9 cellular contexts compared by ENCODE assay signal in the genomic region with DNA sequence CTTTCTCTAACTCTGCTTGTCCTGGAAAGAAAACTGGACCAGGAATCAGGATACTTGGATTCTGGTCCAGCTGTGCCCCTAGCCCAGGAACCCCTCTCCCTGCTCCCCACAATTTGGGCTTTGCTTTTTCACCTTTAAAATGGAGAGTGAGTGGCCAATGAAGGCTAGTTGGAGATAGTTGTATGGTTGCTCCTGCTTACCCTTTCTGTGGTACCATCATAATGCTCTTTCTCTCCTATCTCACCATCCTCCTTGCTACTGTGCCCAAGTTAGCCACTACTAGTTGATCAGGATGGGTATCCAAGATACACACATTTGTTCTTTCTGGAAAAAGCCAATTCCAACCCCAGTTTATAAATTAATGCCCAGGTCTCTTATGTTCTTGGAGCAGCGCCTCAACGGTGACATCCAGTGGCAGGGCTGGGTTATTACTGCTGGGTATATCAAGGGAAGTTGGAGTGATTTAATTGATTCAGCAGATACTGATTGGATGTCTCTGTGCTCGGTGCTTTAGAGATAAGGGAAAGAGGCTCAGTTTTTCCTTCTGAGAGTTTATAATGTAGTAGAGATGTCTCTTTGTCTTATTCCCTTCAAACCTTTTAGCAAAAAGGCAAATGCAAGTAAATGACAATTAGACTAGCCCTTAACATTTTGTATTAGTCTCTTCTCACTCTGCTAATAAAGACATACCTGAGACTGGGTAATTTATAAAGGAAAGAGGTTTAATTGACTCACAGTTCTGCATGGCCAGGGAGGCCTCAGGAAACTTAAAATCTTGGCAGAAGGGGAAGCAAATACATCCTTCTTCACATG. TPM values are rescaled to one million over a fixed set of nuclear protein-coding genes. Genes with fewer than 3 reads are reported as not detected.
DNase-seq lines count a peak whose midpoint lies in the region; ATAC-seq, FAIRE-seq and TF ChIP-seq lines count a peak whose summit lies in the region.
"Had no signal": no experiment of that assay in that cellular context is flagged by ENCODE, and none has a peak within 500 bp of the region (broad histone marks: within the 10 kb centered on the region; RNA-seq: fewer than 3 reads in every experiment).

No MANE protein-coding gene starts in this region.

- no peak overlapping the region for H3K27ac ChIP-seq in CD8-positive, alpha-beta memory T cell (ENCODE audit: low read depth, low read length)
- H3K27ac ChIP-seq in WERI-Rb-1 (no peak overlapping the region), mammary epithelial cell (ENCODE audit: insufficient read depth, low read depth, low read length) (no peak overlapping the region), kidney (ENCODE audit: low read depth in 2 of 2, low read length in 2 of 2) (no peak overlapping the region)

- BruUV-seq in mammary epithelial cell (replicated peaks; lab: Mats Ljungman, UMichigan): no TSS peak

- ATAC-seq in GM21423 (IDR thresholded peaks at IDR 0.05; ENCODE audit: unreplicated experiment): peak; percentile 66

- no peak overlapping the region for H2AFZ ChIP-seq in mammary epithelial cell (ENCODE audit: low read depth, low read length)

- H4K20me1 ChIP-seq in mammary epithelial cell (ENCODE audit: insufficient read depth, low read length): no peaks in the 10 kb centered on the region

- CTCF ChIA-PET in CD8-positive, alpha-beta memory T cell (lab: Charles Lee): interaction anchor here (0.8 to 1.4 kb wide), 4 partner anchors 10 to 164 kb away, joined by 3 to 6 read pairs (median 4); no protein-coding TSS in a partner anchor
- CTCF ChIA-PET in mammary epithelial cell (lab: Charles Lee; ENCODE audit: low non-redundant PET): no interaction called here

- H3K36me3 Mint-ChIP-seq in CD8-positive, alpha-beta memory T cell: peaks cover 12 to 85% (median 17%) of the 10 kb centered on the region in 3 donors

- H3K4me2 ChIP-seq in mammary epithelial cell (ENCODE audit: insufficient read depth, low read depth, low read length): no peak overlapping the region

- peak; percentile 44 to 69 (median 53) for DNase-seq in CD8-positive, alpha-beta memory T cell
- DNase-seq in NB4 (ENCODE audit: low read depth) (peak; percentile 71), WERI-Rb-1 (peak; percentile 63), mammary epithelial cell (peak; percentile 38), kidney (no peak), OCI-M2 (lab: John Stamatoyannopoulos, UW; ENCODE audit: unreplicated experiment) (no peak)
- peak; percentile 53 to 57 for DNase-seq in stimulated activated CD4-positive, alpha-beta T cell treated with anti-CD3 and anti-CD28 coated beads, Interleukin-2, amount 100 ng/mL, for 48 hours

- POLR2A ChIA-PET in CD8-positive, alpha-beta memory T cell (lab: Charles Lee): no interaction called here

- dilution Hi-C loops in mammary epithelial cell (cut with HindIII; ENCODE audit: low sequenced_read_pairs): no loop called here

- peaks cover 15% of the 10 kb centered on the region for H3K79me2 ChIP-seq in mammary epithelial cell (ENCODE audit: insufficient read depth, low read length)

- in situ Hi-C loops in mammary epithelial cell (cut with MboI; ENCODE audit: low sequenced_read_pairs in 2 of 2): loop anchor here in 1 of 2 donors (10.0 kb wide), 1 partner anchor 157 kb away; no protein-coding TSS in a partner anchor

- no peak overlapping the region for H3K4me3 ChIP-seq in CD8-positive, alpha-beta memory T cell (ENCODE audit: low read length)
- H3K4me3 ChIP-seq in NB4 (ENCODE audit: low read depth, low read length): no peak overlapping the region
- no peak overlapping the region for H3K4me3 ChIP-seq in WERI-Rb-1 (ENCODE audit: low read depth, low read length)
- H3K4me3 ChIP-seq in mammary epithelial cell (replicated peaks in 1 of 3; ENCODE audit: insufficient read depth in 1 of 3, low read depth in 2 of 3, low read length in 3 of 3): no peak overlapping the region
- H3K4me3 ChIP-seq in kidney (ENCODE audit: low read length in 2 of 2): no peak overlapping the region

- H3K27me3 Mint-ChIP-seq in CD8-positive, alpha-beta memory T cell: no peaks in the 10 kb centered on the region

- no peaks in the 10 kb centered on the region for H3K27me3 ChIP-seq in CD8-positive, alpha-beta memory T cell (ENCODE audit: insufficient read depth, low read length, poor library complexity, severe bottlenecking)
- H3K27me3 ChIP-seq in WERI-Rb-1 (ENCODE audit: insufficient read depth, low read depth, severe bottlenecking) (no peaks in the 10 kb centered on the region), mammary epithelial cell (ENCODE audit: insufficient read depth, low read length) (no peaks in the 10 kb centered on the region)

- TF ChIP-seq CTCF in NB4 (IDR thresholded peaks at IDR 0.05; ENCODE audit: low read depth, low read length): peak; percentile 79
- peak; percentile 65 for TF ChIP-seq CTCF in WERI-Rb-1 (IDR thresholded peaks at IDR 0.05; ENCODE audit: low read depth, low read length)
- TF ChIP-seq CTCF in mammary epithelial cell (conservative IDR thresholded peaks at IDR 0.05 in 1 of 2, IDR thresholded peaks at IDR 0.05 in 1 of 2; ENCODE audit: extremely low read depth in 1 of 2, insufficient read depth in 1 of 2, low read depth in 1 of 2, low read length in 2 of 2): peak; percentile 85 to 98
- TF ChIP-seq CTCF in kidney (IDR thresholded peaks at IDR 0.05; ENCODE audit: borderline replicate concordance, extremely low read depth, insufficient read depth): peak; percentile 76

- no peaks in the 10 kb centered on the region for H3K9me3 Mint-ChIP-seq in CD8-positive, alpha-beta memory T cell

- no peaks in the 10 kb centered on the region for H3K9me3 ChIP-seq in CD8-positive, alpha-beta memory T cell (ENCODE audit: low read length)
- H3K9me3 ChIP-seq in WERI-Rb-1 (ENCODE audit: severe bottlenecking): no peaks in the 10 kb centered on the region
- H3K9me3 ChIP-seq in mammary epithelial cell (replicated peaks; ENCODE audit: insufficient read depth, low read length): no peaks in the 10 kb centered on the region
- H3K9me3 ChIP-seq in kidney (ENCODE audit: control insufficient read depth in 1 of 2, low read length in 2 of 2): no peaks in the 10 kb centered on the region

- no peak for FAIRE-seq in kidney (lab: Jason Lieb, UNC)

- H3K4me3 Mint-ChIP-seq in CD8-positive, alpha-beta memory T cell: peak overlapping the region in 2 of 7 donors; percentile 1 to 62

- H3K4me1 ChIP-seq in CD8-positive, alpha-beta memory T cell (ENCODE audit: insufficient read depth, low read length): peaks cover 17% of the 10 kb centered on the region
- H3K4me1 ChIP-seq in mammary epithelial cell (ENCODE audit: insufficient read depth, low read length) (no peaks in the 10 kb centered on the region), kidney (ENCODE audit: control insufficient read depth in 1 of 2, insufficient read depth in 1 of 2, low read depth in 1 of 2, low read length in 2 of 2) (peaks cover 8 to 11% of the 10 kb centered on the region in 2 donors)

- intact Hi-C loops in mammary epithelial cell (cut with micrococcal nuclease): loop anchor here (1.0 to 2.0 kb wide), 3 partner anchors 45 to 162 kb away; a partner anchor contains a TSS
- intact Hi-C loops in kidney (cut with DNase I): loop anchor here (5.0 kb wide), 1 partner anchor 160 kb away; no protein-coding TSS in a partner anchor

- H3K27ac Mint-ChIP-seq in CD8-positive, alpha-beta memory T cell: peak overlapping the region; percentile 6 to 88 (median 59)

- peaks cover 30 to 46% (median 42%) of the 10 kb centered on the region in 3 donors for H3K4me1 Mint-ChIP-seq in CD8-positive, alpha-beta memory T cell

- no peak for TF ChIP-seq POLR2A in NB4 (IDR thresholded peaks at IDR 0.05; ENCODE audit: extremely low read depth, insufficient read length)

- H3K36me3 ChIP-seq in CD8-positive, alpha-beta memory T cell (ENCODE audit: insufficient read depth, low read length): peaks cover 25% of the 10 kb centered on the region
- H3K36me3 ChIP-seq in WERI-Rb-1: peaks cover 88% of the 10 kb centered on the region
- peaks cover 48% of the 10 kb centered on the region for H3K36me3 ChIP-seq in mammary epithelial cell (ENCODE audit: insufficient read depth, low read length)
- H3K36me3 ChIP-seq in kidney (ENCODE audit: control insufficient read depth in 1 of 2, insufficient read depth in 2 of 2, low read length in 2 of 2): peaks cover 36 to 53% of the 10 kb centered on the region in 2 donors

- 7% methylated on average over 3 of the region's 3 CpGs for WGBS in mammary epithelial cell (ENCODE audit: low coverage, missing lambda C conversion rate)

- H3K9ac ChIP-seq in mammary epithelial cell (ENCODE audit: insufficient read depth, low read length) (no peak overlapping the region), kidney (ENCODE audit: low read length in 2 of 2) (no peak overlapping the region)

RNA-seq across cellular contexts. Expression of a gene that starts 38.5 kb away (rescaled TPM):
- under 1 TPM in 1 of 2 experiments, not detected in 1; 0.18 TPM for total RNA-seq in CD8-positive, alpha-beta memory T cell
- 1.0 TPM for polyA plus RNA-seq in CD8-positive, alpha-beta memory T cell
- 1 to 10 TPM in 1 of 2 donors, under 1 TPM in 1; 0.64 to 2.5 TPM for total RNA-seq in mammary epithelial cell
- 1.4 TPM for polyA plus RNA-seq in mammary epithelial cell
- polyA minus RNA-seq in mammary epithelial cell: not detected
- 14.1 TPM for total RNA-seq in kidney
- 18.3 TPM for polyA plus RNA-seq in kidney (ENCODE audit: insufficient read depth, low read depth, low replicate concordance)
- total RNA-seq: T-helper 1 cell treated with Interleukin-12 subunit alpha and Interleukin-12 subunit beta and Interleukin-4 antibody, amounts not matched to agents 30 ng/mL and 1 ng/mL, for 36 hours had no signal

RNA-seq across cellular contexts. Expression of a gene that starts 46.6 kb away (rescaled TPM):
- 10 to 100 TPM; 47.7 to 52.7 TPM for total RNA-seq in CD8-positive, alpha-beta memory T cell
- 154 TPM for polyA plus RNA-seq in CD8-positive, alpha-beta memory T cell
- total RNA-seq in mammary epithelial cell: 10 to 100 TPM; 32.3 to 39.0 TPM
- 35.6 TPM for polyA plus RNA-seq in mammary epithelial cell
- polyA minus RNA-seq in mammary epithelial cell: 28.7 TPM
- total RNA-seq in kidney: 40.4 TPM
- 28.4 TPM for polyA plus RNA-seq in kidney (ENCODE audit: insufficient read depth, low read depth, low replicate concordance)

RNA-seq across cellular contexts. Expression of a gene that starts 56.7 kb away (rescaled TPM):
- 100 to 1,000 TPM; 329 to 344 TPM for total RNA-seq in CD8-positive, alpha-beta memory T cell
- 28.4 TPM for polyA plus RNA-seq in CD8-positive, alpha-beta memory T cell
- total RNA-seq in mammary epithelial cell (100 to 1,000 TPM; 117 to 240 TPM), kidney (155 TPM)
- polyA plus RNA-seq in mammary epithelial cell (110 TPM), kidney (ENCODE audit: insufficient read depth, low read depth, low replicate concordance) (25.2 TPM)
- polyA minus RNA-seq in mammary epithelial cell: 287 TPM

Comparison
In these comparisons a context has a peak if more than half of its experiments do, and no peak if none do; other contexts are left out.
1. DNase-seq: peak in CD8-positive, alpha-beta memory T cell (5 of 5), NB4 (single experiment), WERI-Rb-1 (single experiment), mammary epithelial cell (single experiment) and stimulated activated CD4-positive, alpha-beta T cell treated with anti-CD3 and anti-CD28 coated beads, Interleukin-2, amount 100 ng/mL, for 48 hours (2 of 2); none in kidney (single experiment) and OCI-M2 (single experiment).
2. Peak in every context shown above with its lines, with median percentiles within 50 percentile points of each other: CTCF ChIP-seq.